27 cellular contexts compared by ENCODE assay signal in genomic region chr7:94094298-94094697, GRCh38.
"Had no signal": no experiment of that assay in that cellular context is flagged by ENCODE, and none has a peak within 500 bp of the region (broad histone marks: within the 10 kb centered on the region; RNA-seq: fewer than 3 reads in every experiment).

No MANE protein-coding gene starts in this region.

- H3K27ac ChIP-seq: colonic mucosa, epithelial cell of prostate, esophagus squamous epithelium, gastrocnemius medialis, heart right ventricle, left lung, lower lobe of right lung had no signal

- H3K9me3 ChIP-seq: colonic mucosa, esophagus squamous epithelium, gastrocnemius medialis, heart right ventricle, left lung, lower lobe of right lung, mucosa of descending colon had no signal

- H3K9me3 Mint-ChIP-seq: dendritic cell treated with granulocyte-macrophage colony-stimulating factor and Interleukin-4, amounts not matched to agents 40 ng/mL and 50 ng/mL, for 4 days; effector memory CD8-positive, alpha-beta T cell; endodermal cell; mesothelial cell of epicardium had no signal

- H3K4me3 ChIP-seq: colonic mucosa, esophagus squamous epithelium, gastrocnemius medialis, heart right ventricle, left lung, lower lobe of right lung, mucosa of descending colon had no signal

- H3K4me1 ChIP-seq: colonic mucosa, esophagus squamous epithelium, gastrocnemius medialis, heart right ventricle, left lung, lower lobe of right lung had no signal

- H3K36me3 ChIP-seq: colonic mucosa, esophagus squamous epithelium, gastrocnemius medialis, heart right ventricle, left lung, lower lobe of right lung had no signal

- H3K4me1 Mint-ChIP-seq: mesothelial cell of epicardium had no signal

- H3K36me3 Mint-ChIP-seq: mesothelial cell of epicardium had no signal

- FAIRE-seq: endometrium, islet of Langerhans, keratinocyte had no signal

- H3K27me3 ChIP-seq: colonic mucosa, esophagus squamous epithelium, gastrocnemius medialis, left lung had no signal

- ATAC-seq: effector memory CD8-positive, alpha-beta T cell; esophagus mucosa; gastrocnemius medialis; heart right ventricle; left cardiac atrium; left lung; left ventricle myocardium superior; lower lobe of right lung; mucosa of descending colon had no signal

- DNase-seq: colonic mucosa; cortex of kidney; effector CD8-positive, alpha-beta T cell; effector memory CD8-positive, alpha-beta T cell; endodermal cell; erythroblast; esophagus squamous epithelium; foreskin fibroblast; foreskin melanocyte; gastrocnemius medialis; glutamatergic neuron; head of caudate nucleus; heart right ventricle; hippocampal formation; left cardiac atrium; left lung; left ventricle myocardium superior; lower lobe of right lung; mesenchymal stem cell; mucosa of descending colon had no signal

- H3K27ac Mint-ChIP-seq: dendritic cell treated with granulocyte-macrophage colony-stimulating factor and Interleukin-4, amounts not matched to agents 40 ng/mL and 50 ng/mL, for 4 days; effector memory CD8-positive, alpha-beta T cell; endodermal cell; mesothelial cell of epicardium had no signal

- H3K4me3 Mint-ChIP-seq: dendritic cell treated with granulocyte-macrophage colony-stimulating factor and Interleukin-4, amounts not matched to agents 40 ng/mL and 50 ng/mL, for 4 days; effector memory CD8-positive, alpha-beta T cell; endodermal cell; mesothelial cell of epicardium had no signal
